ENCODE assay signal across 21 cellular contexts in the genomic region with DNA sequence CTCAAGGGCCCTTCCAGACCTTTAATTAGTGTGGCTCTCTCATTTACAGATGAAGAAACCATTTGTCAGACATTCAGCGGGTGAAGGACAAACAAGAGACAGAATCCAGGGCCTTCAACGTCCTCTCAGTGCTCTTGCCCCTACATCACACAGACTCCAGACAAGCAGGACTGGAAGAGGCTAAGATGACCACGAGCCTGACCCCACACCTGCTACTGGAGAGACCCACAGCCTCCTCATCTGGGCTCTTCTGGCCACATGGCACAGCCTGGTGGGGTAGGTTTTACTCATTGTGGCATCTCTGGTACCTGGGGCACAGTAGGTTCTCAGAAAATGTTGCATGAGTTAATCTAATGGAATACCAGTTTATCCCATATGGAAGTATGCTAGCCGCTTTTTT.
DNase-seq lines count a peak whose midpoint lies in the region; ATAC-seq, FAIRE-seq and TF ChIP-seq lines count a peak whose summit lies in the region.
"Had no signal": no experiment of that assay in that cellular context is flagged by ENCODE, and none has a peak within 500 bp of the region (broad histone marks: within the 10 kb centered on the region; RNA-seq: fewer than 3 reads in every experiment).

No MANE protein-coding gene starts in this region.

- no peak for TF ChIP-seq POLR2A in stomach (IDR thresholded peaks at IDR 0.05)

- H3K27me3 ChIP-seq in Caco-2 (replicated peaks; ENCODE audit: control insufficient read depth, insufficient read depth, low read length), result no peaks in the 10 kb centered on the region
- no peaks in the 10 kb centered on the region for H3K27me3 ChIP-seq in RWPE2 (ENCODE audit: insufficient read depth, poor library complexity, severe bottlenecking)
- H3K27me3 ChIP-seq in keratinocyte (ENCODE audit: control insufficient read depth, extremely low read depth, insufficient read depth, low read length), result no peaks in the 10 kb centered on the region
- H3K27me3 ChIP-seq in stomach, result no peaks in the 10 kb centered on the region
- H3K27me3 ChIP-seq in CD8-positive, alpha-beta T cell (ENCODE audit: insufficient read depth, low read length), result no peaks in the 10 kb centered on the region
- H3K27me3 ChIP-seq: neutrophil, SJCRH30, suprapubic skin had no signal

- intact Hi-C loops in Caco-2 (cut with micrococcal nuclease; ENCODE audit: unreplicated experiment), result loop anchor here (1.0 to 2.0 kb wide), 6 partner anchors 22 to 403 kb away; partner anchors contain the start of gene EPAS1
- intact Hi-C loops in stomach (cut with DNase I; ENCODE audit: low total_unique reads), result no loop called here
- intact Hi-C loops in CD8-positive, alpha-beta T cell (cut with DNase I, micrococcal nuclease), result no loop called here
- intact Hi-C loops in head of caudate nucleus (cut with DNase I), result no loop called here

- H3K27me3 Mint-ChIP-seq in Caco-2 (ENCODE audit: insufficient read depth, unreplicated experiment), result no peaks in the 10 kb centered on the region
- H3K27me3 Mint-ChIP-seq in CD8-positive, alpha-beta T cell (ENCODE audit: low read depth), result peaks cover 3% of the 10 kb centered on the region
- H3K27me3 Mint-ChIP-seq: activated CD4-positive, alpha-beta memory T cell treated with anti-CD3 and anti-CD28 coated beads for 36 hours had no signal

- H3K79me2 ChIP-seq in keratinocyte (ENCODE audit: control insufficient read depth, insufficient read depth, low read length), result no peaks in the 10 kb centered on the region

- H3K4me1 ChIP-seq in Caco-2 (peaks cover 27% of the 10 kb centered on the region), RWPE2 (ENCODE audit: insufficient read depth, poor library complexity, severe bottlenecking) (peaks cover 30% of the 10 kb centered on the region), keratinocyte (ENCODE audit: control insufficient read depth, extremely low read depth, insufficient read depth, low read length) (peaks cover 14% of the 10 kb centered on the region), stomach (peaks cover 13 to 31% (median 19%) of the 10 kb centered on the region in 4 donors)
- no peaks in the 10 kb centered on the region for H3K4me1 ChIP-seq in CD8-positive, alpha-beta T cell (ENCODE audit: insufficient read depth, low read length)

- peaks cover 27% of the 10 kb centered on the region for H3K4me1 Mint-ChIP-seq in Caco-2 (ENCODE audit: low read depth, unreplicated experiment)
- no peaks in the 10 kb centered on the region for H3K4me1 Mint-ChIP-seq in CD8-positive, alpha-beta T cell (ENCODE audit: low read depth)
- H3K4me1 Mint-ChIP-seq: CD4-positive, CD25-positive, alpha-beta regulatory T cell; stimulated activated effector memory CD8-positive, alpha-beta T cell treated with anti-CD3 and anti-CD28 coated beads, Interleukin-12 subunit alpha, Interleukin-12 subunit beta, amount 100 ng/mL, for 72 hours had no signal

- peak overlapping the region; percentile 50 for H3K4me3 Mint-ChIP-seq in Caco-2 (ENCODE audit: unreplicated experiment)
- no peak overlapping the region for H3K4me3 Mint-ChIP-seq in CD8-positive, alpha-beta T cell
- H3K4me3 Mint-ChIP-seq: activated CD4-positive, alpha-beta memory T cell treated with anti-CD3 and anti-CD28 coated beads for 36 hours; CD4-positive, CD25-positive, alpha-beta regulatory T cell; stimulated activated effector memory CD8-positive, alpha-beta T cell treated with anti-CD3 and anti-CD28 coated beads, Interleukin-12 subunit alpha, Interleukin-12 subunit beta, amount 100 ng/mL, for 72 hours had no signal

- H3K9me1 ChIP-seq in keratinocyte (ENCODE audit: control insufficient read depth, extremely low read depth, insufficient read depth, low read length), result no peaks in the 10 kb centered on the region

- no peak for FAIRE-seq in keratinocyte (lab: Jason Lieb, UNC)
- FAIRE-seq: TTC549 had no signal

- 70 to 87% (median 77%) methylated on average over 4 of the region's 4 CpGs for WGBS in stomach, 5 donors

- dilution Hi-C loops in keratinocyte (cut with MboI; ENCODE audit: extremely low pct_ligation_motif_present, low sequenced_read_pairs), result no loop called here

- H3K4me2 ChIP-seq in keratinocyte (ENCODE audit: control insufficient read depth, extremely low read depth, insufficient read depth, low read depth, low read length), result peak overlapping the region; percentile 11
- H3K4me2 ChIP-seq: smooth muscle cell had no signal

- H3K9me3 Mint-ChIP-seq in Caco-2 (ENCODE audit: unreplicated experiment), result peaks cover under 1% of the 10 kb centered on the region
- no peaks in the 10 kb centered on the region for H3K9me3 Mint-ChIP-seq in CD8-positive, alpha-beta T cell
- H3K9me3 Mint-ChIP-seq: activated CD4-positive, alpha-beta memory T cell treated with anti-CD3 and anti-CD28 coated beads for 36 hours; activated T-helper 2 cell treated with anti-CD3 and anti-CD28 coated beads, Interferon-gamma antibody, Interleukin-2, Interleukin-4, amounts not matched to agents 10 μg/mL and 5 μg/mL and 100 μg/mL, durations not matched to agents 14 hours and 24 hours and 36 hours; stimulated activated effector memory CD8-positive, alpha-beta T cell treated with anti-CD3 and anti-CD28 coated beads, Interleukin-12 subunit alpha, Interleukin-12 subunit beta, amount 100 ng/mL, for 72 hours had no signal

- CTCF ChIA-PET in Caco-2 (lab: Charles Lee), result interaction anchor here (0.6 to 1.5 kb wide), 4 partner anchors 43 to 329 kb away, joined by 3 to 6 read pairs (median 4); no protein-coding TSS in a partner anchor
- CTCF ChIA-PET in CD8-positive, alpha-beta T cell (lab: Charles Lee), result no interaction called here

- H3K9me3 ChIP-seq in Caco-2 (no peaks in the 10 kb centered on the region), RWPE2 (ENCODE audit: severe bottlenecking) (no peaks in the 10 kb centered on the region), keratinocyte (ENCODE audit: control insufficient read depth, low read depth, low read length) (no peaks in the 10 kb centered on the region), stomach (no peaks in the 10 kb centered on the region)
- H3K9me3 ChIP-seq in CD8-positive, alpha-beta T cell (ENCODE audit: low read length), result no peaks in the 10 kb centered on the region
- H3K9me3 ChIP-seq: neutrophil, SJCRH30, suprapubic skin had no signal

- H3K27ac ChIP-seq in RWPE2 (ENCODE audit: poor library complexity, severe bottlenecking), result peak overlapping the region; percentile 72
- H3K27ac ChIP-seq in keratinocyte (ENCODE audit: control insufficient read depth, insufficient read depth, low read length), result no peak overlapping the region
- peak overlapping the region; percentile 16 to 84 (median 78) for H3K27ac ChIP-seq in stomach
- H3K27ac ChIP-seq in CD8-positive, alpha-beta T cell (ENCODE audit: low read depth, low read length), result no peak overlapping the region
- H3K27ac ChIP-seq: neutrophil, SJCRH30 had no signal

- no peak overlapping the region for H3K9ac ChIP-seq in keratinocyte (ENCODE audit: control insufficient read depth, extremely low read depth, insufficient read depth, low read length)

- H3K36me3 ChIP-seq in Caco-2 (ENCODE audit: control insufficient read depth, insufficient read depth, low read length), result no peaks in the 10 kb centered on the region
- H3K36me3 ChIP-seq in RWPE2 (ENCODE audit: low read depth), result no peaks in the 10 kb centered on the region
- no peaks in the 10 kb centered on the region for H3K36me3 ChIP-seq in keratinocyte (ENCODE audit: control insufficient read depth in 2 of 2, extremely low read depth in 1 of 2, insufficient read depth in 2 of 2, low read length in 2 of 2)
- H3K36me3 ChIP-seq in stomach, result no peaks in the 10 kb centered on the region
- no peaks in the 10 kb centered on the region for H3K36me3 ChIP-seq in CD8-positive, alpha-beta T cell (ENCODE audit: insufficient read depth, low read length)
- H3K36me3 ChIP-seq: neutrophil, SJCRH30, suprapubic skin had no signal

- ATAC-seq in RWPE2 (ENCODE audit: low read depth), result no peak
- no peak for ATAC-seq in CD8-positive, alpha-beta T cell
- ATAC-seq: activated CD4-positive, CD25-positive, alpha-beta regulatory T cell treated with anti-CD3 and anti-CD28 coated beads, Interleukin-2, amount 50 U/mL, for 24 hours; stimulated activated effector memory CD8-positive, alpha-beta T cell treated with anti-CD3 and anti-CD28 coated beads, Interleukin-12 subunit alpha, Interleukin-12 subunit beta, amount 100 ng/mL, for 72 hours had no signal

- no peak for TF ChIP-seq EP300 in stomach (IDR thresholded peaks at IDR 0.05)

- POLR2A ChIA-PET in Caco-2 (lab: Charles Lee), result interaction anchor here (0.6 to 1.0 kb wide), 3 partner anchors 25 to 263 kb away, joined by 3 to 5 read pairs (median 4); no protein-coding TSS in a partner anchor
- POLR2A ChIA-PET in CD8-positive, alpha-beta T cell (lab: Charles Lee), result no interaction called here

- TF ChIP-seq CTCF in Caco-2 (IDR thresholded peaks at IDR 0.05; ENCODE audit: insufficient read depth in 1 of 2, low read depth in 1 of 2, low read length in 1 of 2, severe bottlenecking in 1 of 2, unreplicated experiment in 1 of 2) (no peak), RWPE2 (IDR thresholded peaks at IDR 0.05; ENCODE audit: poor library complexity, severe bottlenecking) (no peak), keratinocyte (optimal IDR thresholded peaks at IDR 0.05 in 1 of 3, IDR thresholded peaks at IDR 0.05 in 1 of 3, conservative IDR thresholded peaks at IDR 0.05 in 1 of 3; ENCODE audit: extremely low read depth in 1 of 3, insufficient read depth in 2 of 3, low read length in 3 of 3) (no peak), stomach (IDR thresholded peaks at IDR 0.05) (no peak)
- no peak for TF ChIP-seq CTCF in CD8-positive, alpha-beta T cell (IDR thresholded peaks at IDR 0.05)

- DNase-seq in Caco-2, result no peak
- no peak for DNase-seq in RWPE2 (ENCODE audit: low spot score)
- no peak for DNase-seq in keratinocyte (ENCODE audit: low read depth, low spot score)
- DNase-seq in stomach, result no peak
- no peak for DNase-seq in CD8-positive, alpha-beta T cell
- no peak for DNase-seq in mucosa of gallbladder (ENCODE audit: low spot score)
- DNase-seq in head of caudate nucleus, result no peak
- DNase-seq in KG1 (lab: John Stamatoyannopoulos, UW), result no peak
- DNase-seq: activated CD4-positive, alpha-beta memory T cell treated with anti-CD3 and anti-CD28 coated beads for 36 hours; activated CD8-positive, alpha-beta memory T cell treated with anti-CD3 and anti-CD28 coated beads, Interleukin-2, amount 50 U/mL, for 48 hours; CD4-positive, CD25-positive, alpha-beta regulatory T cell; DMS 273 treated with DMSO at 0.1 percent for 48 hours; NCI-H446 treated with DMSO at 0.1 percent for 48 hours; SJCRH30 had no signal

- H2AFZ ChIP-seq in keratinocyte (ENCODE audit: control insufficient read depth, low read length), result no peak overlapping the region

- BruUV-seq in Caco-2 (replicated peaks; lab: Mats Ljungman, UMichigan), result TSS peak; percentile 97

- H3K27ac Mint-ChIP-seq in Caco-2 (ENCODE audit: unreplicated experiment), result peak overlapping the region; percentile 88
- H3K27ac Mint-ChIP-seq in CD8-positive, alpha-beta T cell, result no peak overlapping the region
- H3K27ac Mint-ChIP-seq: activated CD4-positive, alpha-beta memory T cell treated with anti-CD3 and anti-CD28 coated beads for 36 hours; activated T-helper 2 cell treated with anti-CD3 and anti-CD28 coated beads, Interferon-gamma antibody, Interleukin-2, Interleukin-4, amounts not matched to agents 10 μg/mL and 5 μg/mL and 100 μg/mL, durations not matched to agents 14 hours and 24 hours and 36 hours; CD4-positive, CD25-positive, alpha-beta regulatory T cell; stimulated activated effector memory CD8-positive, alpha-beta T cell treated with anti-CD3 and anti-CD28 coated beads, Interleukin-12 subunit alpha, Interleukin-12 subunit beta, amount 100 ng/mL, for 72 hours had no signal

- H3K4me3 ChIP-seq in Caco-2 (ENCODE audit: low read depth, low read length) (no peak overlapping the region), RWPE2 (ENCODE audit: severe bottlenecking) (no peak overlapping the region), keratinocyte (ENCODE audit: control insufficient read depth in 2 of 3, extremely low read depth in 1 of 3, insufficient read depth in 2 of 3, low read depth in 1 of 3, low read length in 3 of 3) (no peak overlapping the region), stomach (no peak overlapping the region)
- H3K4me3 ChIP-seq in CD8-positive, alpha-beta T cell (ENCODE audit: low read depth, low read length), result no peak overlapping the region
- H3K4me3 ChIP-seq: SJCRH30, smooth muscle cell, suprapubic skin had no signal

- H3K36me3 Mint-ChIP-seq in Caco-2 (ENCODE audit: insufficient read depth, unreplicated experiment), result peaks cover 8% of the 10 kb centered on the region
- no peaks in the 10 kb centered on the region for H3K36me3 Mint-ChIP-seq in CD8-positive, alpha-beta T cell
- H3K36me3 Mint-ChIP-seq: activated CD4-positive, alpha-beta memory T cell treated with anti-CD3 and anti-CD28 coated beads for 36 hours; CD4-positive, CD25-positive, alpha-beta regulatory T cell; stimulated activated effector memory CD8-positive, alpha-beta T cell treated with anti-CD3 and anti-CD28 coated beads, Interleukin-12 subunit alpha, Interleukin-12 subunit beta, amount 100 ng/mL, for 72 hours had no signal

- H4K20me1 ChIP-seq in keratinocyte (ENCODE audit: control insufficient read depth, extremely low read depth, insufficient read depth, low read length), result no peaks in the 10 kb centered on the region

Comparison
In these comparisons a context has a peak if more than half of its experiments do, and no peak if none do; other contexts are left out.
1. H3K27ac ChIP-seq: peak in RWPE2 (single experiment) and stomach (5 of 5); none in keratinocyte (single experiment) and CD8-positive, alpha-beta T cell (single experiment).